Comparison of ENCODE assay signal across 8 cellular contexts in genomic region chr17:63774141-63774981, GRCh38. TPM values are rescaled to one million over a fixed set of nuclear protein-coding genes. Genes with fewer than 3 reads are reported as not detected.
DNase-seq lines count a peak whose midpoint lies in the region; ATAC-seq, FAIRE-seq and TF ChIP-seq lines count a peak whose summit lies in the region.

A gene with protein sequence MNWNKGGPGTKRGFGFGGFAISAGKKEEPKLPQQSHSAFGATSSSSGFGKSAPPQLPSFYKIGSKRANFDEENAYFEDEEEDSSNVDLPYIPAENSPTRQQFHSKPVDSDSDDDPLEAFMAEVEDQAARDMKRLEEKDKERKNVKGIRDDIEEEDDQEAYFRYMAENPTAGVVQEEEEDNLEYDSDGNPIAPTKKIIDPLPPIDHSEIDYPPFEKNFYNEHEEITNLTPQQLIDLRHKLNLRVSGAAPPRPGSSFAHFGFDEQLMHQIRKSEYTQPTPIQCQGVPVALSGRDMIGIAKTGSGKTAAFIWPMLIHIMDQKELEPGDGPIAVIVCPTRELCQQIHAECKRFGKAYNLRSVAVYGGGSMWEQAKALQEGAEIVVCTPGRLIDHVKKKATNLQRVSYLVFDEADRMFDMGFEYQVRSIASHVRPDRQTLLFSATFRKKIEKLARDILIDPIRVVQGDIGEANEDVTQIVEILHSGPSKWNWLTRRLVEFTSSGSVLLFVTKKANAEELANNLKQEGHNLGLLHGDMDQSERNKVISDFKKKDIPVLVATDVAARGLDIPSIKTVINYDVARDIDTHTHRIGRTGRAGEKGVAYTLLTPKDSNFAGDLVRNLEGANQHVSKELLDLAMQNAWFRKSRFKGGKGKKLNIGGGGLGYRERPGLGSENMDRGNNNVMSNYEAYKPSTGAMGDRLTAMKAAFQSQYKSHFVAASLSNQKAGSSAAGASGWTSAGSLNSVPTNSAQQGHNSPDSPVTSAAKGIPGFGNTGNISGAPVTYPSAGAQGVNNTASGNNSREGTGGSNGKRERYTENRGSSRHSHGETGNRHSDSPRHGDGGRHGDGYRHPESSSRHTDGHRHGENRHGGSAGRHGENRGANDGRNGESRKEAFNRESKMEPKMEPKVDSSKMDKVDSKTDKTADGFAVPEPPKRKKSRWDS (plus strand): TSS chr17:63774170. CDS start chr17:63787050, 12,880 bp downstream.

- peak; percentile 9 for ATAC-seq in HG03342 (IDR thresholded peaks at IDR 0.05; ENCODE audit: unreplicated experiment)

- FAIRE-seq in RCC 7860 (lab: Jason Lieb, UNC), result no peak

- no peaks in the 10 kb centered on the region for H3K9me3 ChIP-seq in right atrium auricular region

- H3K4me3 ChIP-seq in right atrium auricular region, result peak within 1 kb of the TSS; percentile 88 to 98

- H3K27me3 ChIP-seq in right atrium auricular region, result no peaks in the 10 kb centered on the region

- DNase-seq in activated CD8-positive, alpha-beta memory T cell treated with anti-CD3 and anti-CD28 coated beads for 1 hour (ENCODE audit: extremely low read depth in 1 of 2, low read depth in 1 of 2), result peak; percentile 77 to 80
- no peak for DNase-seq in activated CD8-positive, alpha-beta memory T cell treated with anti-CD3 and anti-CD28 coated beads for 24 hours
- DNase-seq in RCC 7860 (ENCODE audit: low spot score) (peak; percentile 20), amygdala (lab: John Stamatoyannopoulos, UW) (peak in 32 of 56 donors; percentile 12 to 88 (median 41)), right atrium auricular region (ENCODE audit: low spot score) (peak; percentile 89), putamen (ENCODE audit: low spot score) (peak; percentile 37), 8988T (no peak)

- H3K4me1 ChIP-seq in right atrium auricular region, result peaks cover 0 to 38% of the 10 kb centered on the region in 2 donors

- H3K36me3 ChIP-seq in right atrium auricular region, result peaks cover 7% of the 10 kb centered on the region

- peak within 1 kb of the TSS; percentile 98 for H3K27ac ChIP-seq in right atrium auricular region

- peak in 1 of 2 donors; percentile 16 for TF ChIP-seq CTCF in right atrium auricular region (IDR thresholded peaks at IDR 0.05)

RNA-seq across cellular contexts. Expression of the gene that starts here (rescaled TPM):
- 10 to 100 TPM; 39.9 to 41.0 TPM for total RNA-seq in right atrium auricular region

Comparison
In these comparisons a context has a peak if more than half of its experiments do, and no peak if none do; other contexts are left out.
1. DNase-seq: peak in activated CD8-positive, alpha-beta memory T cell treated with anti-CD3 and anti-CD28 coated beads for 1 hour (2 of 2), RCC 7860 (single experiment), amygdala (32 of 56), right atrium auricular region (single experiment) and putamen (single experiment); none in activated CD8-positive, alpha-beta memory T cell treated with anti-CD3 and anti-CD28 coated beads for 24 hours (single experiment) and 8988T (single experiment).